Comparison of ENCODE assay signal across 32 cellular contexts in genomic region chr4:19429684-19430083, GRCh38.
"Had no signal": no experiment of that assay in that cellular context is flagged by ENCODE, and none has a peak within 500 bp of the region (broad histone marks: within the 10 kb centered on the region; RNA-seq: fewer than 3 reads in every experiment).

No MANE protein-coding gene starts in this region.

- H3K4me1 Mint-ChIP-seq: activated naive CD8-positive, alpha-beta T cell treated with anti-CD3 and anti-CD28 coated beads, Interleukin-2, amount 10 ng/mL, durations not matched to agents 7 days and 5 days; brain; mesothelial cell of epicardium; naive B cell; nephron progenitor cell; stimulated activated memory B cell treated with anti-CD40 and anti-IgM and Interleukin-4, amounts not matched to agents 10 μg/mL and 1 μg/mL and 100 μg/mL, for 72 hours; stimulated activated naive CD8-positive, alpha-beta T cell treated with anti-CD3 and anti-CD28 coated beads, Interleukin-15, amount 100 ng/mL, for 72 hours had no signal

- H3K4me3 Mint-ChIP-seq: activated naive CD4-positive, alpha-beta T cell treated with anti-CD3 and anti-CD28 coated beads for 36 hours; activated naive CD8-positive, alpha-beta T cell treated with anti-CD3 and anti-CD28 coated beads, Interleukin-2, amount 10 ng/mL, durations not matched to agents 7 days and 5 days; brain; mesothelial cell of epicardium; naive B cell; nephron progenitor cell; stimulated activated memory B cell treated with anti-CD40 and anti-IgM and Interleukin-4, amounts not matched to agents 10 μg/mL and 1 μg/mL and 100 μg/mL, for 72 hours; stimulated activated naive CD8-positive, alpha-beta T cell treated with anti-CD3 and anti-CD28 coated beads, Interleukin-15, amount 100 ng/mL, for 72 hours; type B pancreatic cell had no signal

- H3K9me3 ChIP-seq: ascending aorta, colonic mucosa, pancreas, prostate gland had no signal

- ATAC-seq: left colon; pancreas; stimulated activated memory B cell treated with anti-CD40 and anti-IgM and Interleukin-4, amounts not matched to agents 10 μg/mL and 1 μg/mL and 100 μg/mL, for 72 hours; stimulated activated naive CD8-positive, alpha-beta T cell treated with anti-CD3 and anti-CD28 coated beads, Interleukin-15, amount 100 ng/mL, for 72 hours had no signal

- H3K4me2 ChIP-seq: hepatocyte had no signal

- H3K27me3 ChIP-seq: ascending aorta, cardiac muscle cell, colonic mucosa, hepatocyte, pancreas, sigmoid colon, vagina had no signal

- H3K27ac Mint-ChIP-seq: activated naive CD4-positive, alpha-beta T cell treated with anti-CD3 and anti-CD28 coated beads for 36 hours; activated naive CD8-positive, alpha-beta T cell treated with anti-CD3 and anti-CD28 coated beads, Interleukin-2, amount 10 ng/mL, durations not matched to agents 7 days and 5 days; brain; mesothelial cell of epicardium; naive B cell; nephron progenitor cell; stimulated activated memory B cell treated with anti-CD40 and anti-IgM and Interleukin-4, amounts not matched to agents 10 μg/mL and 1 μg/mL and 100 μg/mL, for 72 hours; stimulated activated naive CD8-positive, alpha-beta T cell treated with anti-CD3 and anti-CD28 coated beads, Interleukin-15, amount 100 ng/mL, for 72 hours; type B pancreatic cell had no signal

- H3K4me1 ChIP-seq: ascending aorta, colonic mucosa, pancreas, prostate gland, sigmoid colon, vagina had no signal

- H3K27me3 Mint-ChIP-seq: activated naive CD8-positive, alpha-beta T cell treated with anti-CD3 and anti-CD28 coated beads, Interleukin-2, amount 10 ng/mL, durations not matched to agents 7 days and 5 days; naive B cell; stimulated activated memory B cell treated with anti-CD40 and anti-IgM and Interleukin-4, amounts not matched to agents 10 μg/mL and 1 μg/mL and 100 μg/mL, for 72 hours; stimulated activated naive CD8-positive, alpha-beta T cell treated with anti-CD3 and anti-CD28 coated beads, Interleukin-15, amount 100 ng/mL, for 72 hours; type B pancreatic cell had no signal

- H3K4me3 ChIP-seq: ascending aorta, cardiac muscle cell, colonic mucosa, hepatocyte, pancreas, prostate gland, sigmoid colon, vagina had no signal

- H3K36me3 Mint-ChIP-seq: activated naive CD8-positive, alpha-beta T cell treated with anti-CD3 and anti-CD28 coated beads, Interleukin-2, amount 10 ng/mL, durations not matched to agents 7 days and 5 days; brain; naive B cell; stimulated activated memory B cell treated with anti-CD40 and anti-IgM and Interleukin-4, amounts not matched to agents 10 μg/mL and 1 μg/mL and 100 μg/mL, for 72 hours; type B pancreatic cell had no signal

- H3K36me3 ChIP-seq: ascending aorta, cardiac muscle cell, colonic mucosa, pancreas, prostate gland, sigmoid colon, vagina had no signal

- H3K27ac ChIP-seq: ascending aorta, cardiac muscle cell, colonic mucosa, hepatocyte, pancreas, prostate gland, sigmoid colon, vagina had no signal

- DNase-seq: activated CD4-positive, alpha-beta T cell treated with anti-CD3 and anti-CD28 coated beads for 4 hours; activated CD4-positive, alpha-beta T cell treated with anti-CD3 and anti-CD28 coated beads, Interleukin-2, amount 50 U/mL, for 4 hours; activated CD8-positive, alpha-beta memory T cell treated with anti-CD3 and anti-CD28 coated beads for 24 hours; activated effector memory CD4-positive, alpha-beta T cell treated with anti-CD3 and anti-CD28 coated beads, Interleukin-2, amount 50 U/mL, for 16 hours; activated naive CD4-positive, alpha-beta T cell treated with anti-CD3 and anti-CD28 coated beads for 36 hours; activated naive CD8-positive, alpha-beta T cell treated with anti-CD3 and anti-CD28 coated beads, Interleukin-2, amount 10 ng/mL, durations not matched to agents 7 days and 5 days; cerebellar nuclear complex; colonic mucosa; effector CD8-positive, alpha-beta T cell; left colon; mammary epithelial cell; naive B cell; nephron progenitor cell; nucleus accumbens; pancreas; retina; sigmoid colon; small intestine; stimulated activated CD4-positive, alpha-beta T cell treated with anti-CD3 and anti-CD28 coated beads, Interleukin-1b, Interleukin-23, amount 100 ng/mL, for 48 hours; stimulated activated CD4-positive, alpha-beta T cell treated with anti-CD3 and anti-CD28 coated beads, Interleukin-4, amount 100 ng/mL, for 4 hours; stimulated activated CD8-positive, alpha-beta memory T cell treated with anti-CD3 and anti-CD28 coated beads, Interleukin-4, amount 100 ng/mL, for 48 hours; stimulated activated naive CD8-positive, alpha-beta T cell treated with anti-CD3 and anti-CD28 coated beads, Interleukin-15, amount 100 ng/mL, for 72 hours; substantia nigra had no signal

- H2AFZ ChIP-seq: hepatocyte had no signal

- H3K79me2 ChIP-seq: hepatocyte had no signal
